22 cellular contexts compared by ENCODE assay signal in the genomic region with DNA sequence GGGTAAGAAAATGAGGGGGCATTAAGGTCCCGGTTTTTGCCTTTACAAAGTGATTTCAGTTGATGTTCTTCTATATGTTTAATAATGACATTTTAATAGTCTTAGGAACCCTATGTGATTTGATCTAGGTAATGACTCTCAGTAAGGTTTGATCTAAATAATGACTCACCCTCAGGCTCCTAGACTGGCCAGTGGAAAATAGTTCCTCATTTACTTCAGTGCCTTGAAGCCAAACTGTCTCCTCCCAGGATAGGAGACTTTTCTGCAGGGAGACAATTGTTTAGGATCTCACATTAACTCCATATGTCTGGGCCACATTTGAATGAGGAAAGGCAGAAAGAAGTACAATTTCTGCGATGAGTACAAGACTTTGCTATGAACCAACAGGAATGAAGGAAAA.
"Had no signal": no experiment of that assay in that cellular context is flagged by ENCODE, and none has a peak within 500 bp of the region (broad histone marks: within the 10 kb centered on the region; RNA-seq: fewer than 3 reads in every experiment).

No MANE protein-coding gene starts in this region.

- H3K4me1 ChIP-seq: adrenal gland, lower lobe of right lung, right lobe of liver, thyroid gland had no signal

- DNase-seq: activated B cell treated with CpG ODN at 0.5 μM for 24 hours; activated CD4-positive, alpha-beta T cell treated with anti-CD3 and anti-CD28 coated beads for 36 hours; activated CD4-positive, alpha-beta T cell treated with anti-CD3 and anti-CD28 coated beads, Interleukin-2, amount 50 U/mL, for 4 hours; activated CD8-positive, alpha-beta memory T cell treated with anti-CD3 and anti-CD28 coated beads for 24 hours; activated CD8-positive, alpha-beta memory T cell treated with anti-CD3 and anti-CD28 coated beads, Interleukin-2, amount 50 U/mL, for 4 hours; activated naive CD4-positive, alpha-beta T cell; activated T-cell treated with anti-CD3 and anti-CD28 coated beads, Interleukin-2, amount 50 U/mL, for 24 hours; adrenal gland; cortex of kidney; foreskin melanocyte; kidney; lower lobe of right lung; naive thymus-derived CD4-positive, alpha-beta T cell; occipital lobe; posterior cingulate gyrus; right lobe of liver; stimulated activated CD4-positive, alpha-beta T cell treated with anti-CD3 and anti-CD28 coated beads, Interleukin-1b, Interleukin-23, amount 100 ng/mL, for 48 hours; substantia nigra; thyroid gland had no signal

- FAIRE-seq: kidney had no signal

- H3K36me3 ChIP-seq: adrenal gland, lower lobe of right lung, right lobe of liver, thyroid gland had no signal

- H3K27ac ChIP-seq: adrenal gland, lower lobe of right lung, right lobe of liver, skin epidermis, thyroid gland had no signal

- H3K4me3 ChIP-seq: adrenal gland, lower lobe of right lung, right lobe of liver, skin epidermis, thyroid gland had no signal

- H3K27me3 ChIP-seq: adrenal gland, right lobe of liver, thyroid gland had no signal

- H3K9me3 ChIP-seq: adrenal gland, lower lobe of right lung, right lobe of liver, thyroid gland had no signal

- ATAC-seq: activated CD4-positive, alpha-beta T cell treated with anti-CD3 and anti-CD28 coated beads for 36 hours; activated T-helper 17 cell treated with anti-CD3 and anti-CD28 coated beads, Interleukin-2, amount 50 U/mL, for 72 hours; left lobe of liver; lower lobe of right lung; naive thymus-derived CD4-positive, alpha-beta T cell had no signal
